In the genomic region with DNA sequence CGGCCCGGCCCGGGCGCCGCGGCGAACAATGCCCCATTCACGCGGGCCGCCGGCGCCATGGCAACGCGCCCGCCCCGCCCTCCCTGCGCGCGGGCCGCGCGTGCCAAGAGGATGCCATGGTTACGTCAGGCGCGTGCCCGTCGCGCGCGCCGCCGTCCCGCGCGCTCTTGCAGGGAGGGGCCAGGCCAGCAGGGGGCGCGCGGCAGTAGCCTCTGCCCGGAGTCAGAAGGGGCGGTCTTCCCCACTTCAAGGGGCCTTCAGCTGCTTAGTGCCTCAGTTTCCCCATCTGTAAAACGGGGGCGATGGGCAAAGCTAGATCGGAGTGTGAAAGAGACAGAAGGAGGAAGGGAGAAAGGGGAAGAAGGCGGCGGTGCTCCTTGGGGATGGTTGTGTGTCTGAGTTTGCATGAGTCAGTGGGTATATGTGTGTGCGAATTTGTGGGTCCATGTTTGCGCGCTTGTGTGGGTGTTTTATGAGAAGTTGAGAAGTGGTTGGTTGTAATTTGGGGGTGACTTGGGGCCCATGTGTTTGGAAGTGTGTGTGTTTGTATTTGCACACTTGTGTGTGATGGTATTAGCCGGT, we compare ENCODE assay signal across 8 cellular contexts. TPM values are rescaled to one million over a fixed set of nuclear protein-coding genes. Genes with fewer than 3 reads are reported as not detected.
DNase-seq lines count a peak whose midpoint lies in the region; ATAC-seq and TF ChIP-seq lines count a peak whose summit lies in the region.

No MANE protein-coding gene starts in this region.

- no peaks in the 10 kb centered on the region for H4K20me1 ChIP-seq in GM23248 (ENCODE audit: insufficient read depth)

- peaks cover 11% of the 10 kb centered on the region for H3K27me3 Mint-ChIP-seq in activated CD4-positive, alpha-beta T cell treated with anti-CD3 and anti-CD28 coated beads, Interleukin-2, amount 10 ng/mL, durations not matched to agents 24 days and 14 days

- peak overlapping the region; percentile 72 for H3K9ac ChIP-seq in GM23248
- H3K9ac ChIP-seq in colonic mucosa (ENCODE audit: low read depth in 2 of 2, low read length in 2 of 2): no peak overlapping the region

- no peaks in the 10 kb centered on the region for H3K36me3 Mint-ChIP-seq in activated CD4-positive, alpha-beta T cell treated with anti-CD3 and anti-CD28 coated beads, Interleukin-2, amount 10 ng/mL, durations not matched to agents 24 days and 14 days (ENCODE audit: low read depth)

- in situ Hi-C loops in GM23248 (cut with MboI): loop anchor here (10.0 kb wide), 1 partner anchor 111 kb away; no protein-coding TSS in a partner anchor

- no peak for TF ChIP-seq POLR2A in right lobe of liver (IDR thresholded peaks at IDR 0.05)

- H3K4me3 ChIP-seq in GM23248: peak overlapping the region; percentile 65
- no peak overlapping the region for H3K4me3 ChIP-seq in colonic mucosa
- no peak overlapping the region for H3K4me3 ChIP-seq in right lobe of liver

- no peak overlapping the region for H3K27ac ChIP-seq in GM23248
- no peak overlapping the region for H3K27ac ChIP-seq in colonic mucosa
- H3K27ac ChIP-seq in right lobe of liver: no peak overlapping the region

- no peak overlapping the region for H3K4me3 Mint-ChIP-seq in activated CD4-positive, alpha-beta T cell treated with anti-CD3 and anti-CD28 coated beads, Interleukin-2, amount 10 ng/mL, durations not matched to agents 24 days and 14 days

- H3K9me3 ChIP-seq in GM23248 (ENCODE audit: low read depth) (no peaks in the 10 kb centered on the region), colonic mucosa (no peaks in the 10 kb centered on the region), right lobe of liver (no peaks in the 10 kb centered on the region)

- ATAC-seq in right lobe of liver: peak; percentile 88 to 99 (median 90)

- H3K4me1 ChIP-seq in GM23248 (ENCODE audit: insufficient read depth) (0 out of 2 replicates have a peak, but pooled peaks cover 11% of the 10 kb centered on the region), colonic mucosa (peaks cover 7% of the 10 kb centered on the region), right lobe of liver (no peaks in the 10 kb centered on the region)

- H3K27ac Mint-ChIP-seq in activated CD4-positive, alpha-beta T cell treated with anti-CD3 and anti-CD28 coated beads, Interleukin-2, amount 10 ng/mL, durations not matched to agents 24 days and 14 days: no peak overlapping the region

- no peaks in the 10 kb centered on the region for H3K27me3 ChIP-seq in GM23248 (replicated peaks; ENCODE audit: insufficient read depth)
- no peaks in the 10 kb centered on the region for H3K27me3 ChIP-seq in colonic mucosa
- no peaks in the 10 kb centered on the region for H3K27me3 ChIP-seq in right lobe of liver

- H3K9me2 ChIP-seq in GM23248 (ENCODE audit: insufficient read depth): no peaks in the 10 kb centered on the region

- H3K79me2 ChIP-seq in GM23248 (ENCODE audit: insufficient read depth): no peaks in the 10 kb centered on the region

- intact Hi-C loops in activated CD4-positive, alpha-beta T cell treated with anti-CD3 and anti-CD28 coated beads, Interleukin-2, amount 10 ng/mL, durations not matched to agents 24 days and 14 days (cut with micrococcal nuclease): loop anchor here (1.0 to 10.0 kb wide), 3 partner anchors 49 to 281 kb away; no protein-coding TSS in a partner anchor
- intact Hi-C loops in colonic mucosa (cut with DNase I): loop anchor here (2.0 kb wide), 1 partner anchor 77 kb away; no protein-coding TSS in a partner anchor
- intact Hi-C loops in right lobe of liver (cut with DNase I): loop anchor here in 1 of 2 donors (5.0 kb wide), 2 partner anchors 54 to 109 kb away; no protein-coding TSS in a partner anchor

- no peaks in the 10 kb centered on the region for H3K9me3 Mint-ChIP-seq in activated CD4-positive, alpha-beta T cell treated with anti-CD3 and anti-CD28 coated beads, Interleukin-2, amount 10 ng/mL, durations not matched to agents 24 days and 14 days

- peak overlapping the region; percentile 68 for H3K4me2 ChIP-seq in GM23248 (ENCODE audit: unreplicated experiment)

- no peaks in the 10 kb centered on the region for H3K4me1 Mint-ChIP-seq in activated CD4-positive, alpha-beta T cell treated with anti-CD3 and anti-CD28 coated beads, Interleukin-2, amount 10 ng/mL, durations not matched to agents 24 days and 14 days

- WGBS in GM23248 (ENCODE audit: low coverage in 1 of 2, low lambda C conversion rate in 2 of 2, missing lambda C conversion rate in 2 of 2), 2 experiments: 12 to 19% methylated on average over 27 to 48 of the region's 49 CpGs
- WGBS in right lobe of liver (ENCODE audit: insufficient coverage, low coverage, low lambda C conversion rate, missing lambda C conversion rate): 9% methylated on average over 37 of the region's 49 CpGs

- TF ChIP-seq CTCF in colonic mucosa (IDR thresholded peaks at IDR 0.05) (peak; percentile 84), right lobe of liver (IDR thresholded peaks at IDR 0.05) (peak; percentile 92 to 99 (median 97))

- DNase-seq in AML-193 (lab: John Stamatoyannopoulos, UW) (peak; percentile 40 to 52), GM23248 (peak; percentile 87), NCI-H2227 (lab: John Stamatoyannopoulos, UW; ENCODE audit: unreplicated experiment) (peak; percentile 86), colonic mucosa (peak; percentile 84), right lobe of liver (peak; percentile 81 to 84 (median 83)), NK-92 (lab: John Stamatoyannopoulos, UW; ENCODE audit: unreplicated experiment) (no peak)
- DNase-seq in activated CD4-positive, alpha-beta T cell treated with anti-CD3 and anti-CD28 coated beads, Interleukin-2, amount 10 ng/mL, durations not matched to agents 24 days and 14 days: peak; percentile 96
- DNase-seq in stimulated activated CD4-positive, alpha-beta T cell treated with anti-CD3 and anti-CD28 coated beads, Interleukin-4, amount 100 ng/mL, for 4 hours: peak; percentile 77 to 83

- H2AFZ ChIP-seq in GM23248: peak overlapping the region; percentile 83

- H3F3A ChIP-seq in GM23248 (ENCODE audit: insufficient read depth): no peaks in the 10 kb centered on the region

- H3K36me3 ChIP-seq in GM23248 (ENCODE audit: low read depth) (no peaks in the 10 kb centered on the region), colonic mucosa (no peaks in the 10 kb centered on the region), right lobe of liver (no peaks in the 10 kb centered on the region)

RNA-seq across cellular contexts. Expression of a gene that starts 11.6 kb away (rescaled TPM):
- 71.0 and 81.4 TPM in 2 replicates for total RNA-seq in GM23248 (2014; rRNA removed; shearing (Covaris generic))
- 59.2 and 60.8 TPM in 2 replicates for polyA plus RNA-seq in GM23248 (2016; fragmentation: Nextera tagmentation; extraction: Ambion mirVana)
- 8.3 and 10.4 TPM in 2 replicates for total RNA-seq in activated CD4-positive, alpha-beta T cell treated with anti-CD3 and anti-CD28 coated beads, Interleukin-2, amount 10 ng/mL, durations not matched to agents 24 days and 14 days
- 10 to 100 TPM; 70.9 to 73.8 TPM for total RNA-seq in colonic mucosa
- total RNA-seq in right lobe of liver: 10 to 100 TPM; 20.3 to 40.0 (median 26.7) TPM

RNA-seq across cellular contexts. Expression of a gene that starts 14.3 kb away (rescaled TPM):
- not detected in 2 replicates for total RNA-seq in GM23248 (2014; rRNA removed; shearing (Covaris generic))
- not detected in 2 replicates for polyA plus RNA-seq in GM23248 (2016; fragmentation: Nextera tagmentation; extraction: Ambion mirVana)
- 0.12 TPM in 1 of 2 replicates, not detected in the other for total RNA-seq in activated CD4-positive, alpha-beta T cell treated with anti-CD3 and anti-CD28 coated beads, Interleukin-2, amount 10 ng/mL, durations not matched to agents 24 days and 14 days
- total RNA-seq in colonic mucosa (under 1 TPM; 0.19 to 0.27 TPM), right lobe of liver (not detected)

RNA-seq across cellular contexts. Expression of a gene that starts 26.6 kb away (rescaled TPM):
- total RNA-seq in GM23248 (2014; rRNA removed; shearing (Covaris generic)): 41.6 and 48.4 TPM in 2 replicates
- 132 and 136 TPM in 2 replicates for polyA plus RNA-seq in GM23248 (2016; fragmentation: Nextera tagmentation; extraction: Ambion mirVana)
- total RNA-seq in activated CD4-positive, alpha-beta T cell treated with anti-CD3 and anti-CD28 coated beads, Interleukin-2, amount 10 ng/mL, durations not matched to agents 24 days and 14 days: 32.4 and 34.4 TPM in 2 replicates
- total RNA-seq in colonic mucosa (10 to 100 TPM; 16.1 to 41.9 TPM), right lobe of liver (10 to 100 TPM in 3 of 6 experiments, 1 to 10 TPM in 3; 7.7 to 29.3 (median 10.0) TPM)

RNA-seq across cellular contexts. Expression of a gene that starts 38.0 kb away (rescaled TPM):
- 88.5 and 107 TPM in 2 replicates for total RNA-seq in GM23248 (2014; rRNA removed; shearing (Covaris generic))
- 177 and 182 TPM in 2 replicates for polyA plus RNA-seq in GM23248 (2016; fragmentation: Nextera tagmentation; extraction: Ambion mirVana)
- total RNA-seq in activated CD4-positive, alpha-beta T cell treated with anti-CD3 and anti-CD28 coated beads, Interleukin-2, amount 10 ng/mL, durations not matched to agents 24 days and 14 days: 208 and 212 TPM in 2 replicates
- total RNA-seq in colonic mucosa (100 to 1,000 TPM in 1 of 2 donors, 10 to 100 TPM in 1; 78.5 to 121 TPM), right lobe of liver (10 to 100 TPM; 37.8 to 69.0 (median 52.9) TPM)

RNA-seq across cellular contexts. Expression of a gene that starts 45.2 kb away (rescaled TPM):
- total RNA-seq in GM23248 (2014; rRNA removed; shearing (Covaris generic)): 1,238 and 1,432 TPM in 2 replicates
- 1,015 and 1,067 TPM in 2 replicates for polyA plus RNA-seq in GM23248 (2016; fragmentation: Nextera tagmentation; extraction: Ambion mirVana)
- total RNA-seq in activated CD4-positive, alpha-beta T cell treated with anti-CD3 and anti-CD28 coated beads, Interleukin-2, amount 10 ng/mL, durations not matched to agents 24 days and 14 days: 987 and 994 TPM in 2 replicates
- 1,000 to 10,000 TPM in 1 of 2 donors, 100 to 1,000 TPM in 1; 682 to 1,848 TPM for total RNA-seq in colonic mucosa
- total RNA-seq in right lobe of liver: 1,000 to 10,000 TPM in 3 of 6 experiments, 100 to 1,000 TPM in 3; 771 to 1,471 (median 1,008) TPM
